In the genomic region with DNA sequence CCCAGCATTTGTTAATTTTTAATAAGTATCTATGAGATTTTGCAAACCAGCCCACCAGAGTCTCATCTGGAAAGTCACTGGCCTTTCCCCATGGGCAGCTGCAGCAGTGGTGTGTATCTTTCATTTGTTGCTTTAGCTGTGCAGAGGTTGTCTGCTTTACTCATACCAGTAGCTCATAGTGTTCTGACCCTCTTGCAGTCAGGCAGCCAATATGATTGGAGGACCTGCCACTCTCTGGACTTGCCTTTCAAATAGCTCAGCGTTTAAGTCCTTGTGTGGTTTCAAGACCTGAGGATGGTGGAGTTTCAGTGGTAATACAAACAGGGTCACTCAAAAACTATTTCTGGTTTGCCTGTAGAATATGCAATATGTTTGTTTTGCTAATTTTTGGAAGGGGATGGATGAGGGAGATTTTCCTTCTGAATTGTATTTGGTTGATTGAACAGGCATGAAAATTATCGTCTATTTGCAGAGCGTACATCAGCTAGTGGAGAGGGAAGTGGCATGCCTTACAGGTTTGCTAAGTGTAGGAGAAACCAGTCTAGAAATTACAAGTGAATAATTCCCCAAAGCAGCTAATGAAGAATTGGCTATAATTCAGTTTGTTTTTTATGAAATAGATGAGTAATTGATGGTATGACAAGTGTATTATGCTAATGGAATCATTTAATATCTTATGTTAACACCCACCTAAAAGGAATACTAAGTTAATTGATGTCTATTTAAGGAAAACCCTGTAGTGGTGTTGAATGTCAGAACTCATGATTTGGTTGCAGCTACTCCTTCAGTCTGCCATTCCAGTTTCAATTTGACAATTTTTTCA, we compare ENCODE assay signal across 11 cellular contexts.
A peak's percentile ranks its signal among the peaks of the same experiment; 100 is the strongest.
DNase-seq lines count a peak whose midpoint lies in the region; ATAC-seq and FAIRE-seq lines count a peak whose summit lies in the region.
"Had no signal": no experiment of that assay in that cellular context is flagged by ENCODE, and none has a peak within 500 bp of the region (broad histone marks: within the 10 kb centered on the region; RNA-seq: fewer than 3 reads in every experiment).

No MANE protein-coding gene starts in this region.

- no peak for DNase-seq in stimulated activated CD8-positive, alpha-beta memory T cell treated with anti-CD3 and anti-CD28 coated beads, Interleukin-4, amount 100 ng/mL, for 48 hours
- DNase-seq in HCEC 1CT, result no peak
- no peak for DNase-seq in stimulated activated naive CD4-positive, alpha-beta T cell (lab: John Stamatoyannopoulos, UW)
- no peak for DNase-seq in HTR-8/SVneo (ENCODE audit: insufficient read length, low spot score)
- DNase-seq: activated gamma-delta T cell treated with Interleukin-2 at 50 U/mL for 16 hours, NCI-H1092 treated with DMSO at 0.1 percent for 48 hours had no signal

- ATAC-seq in GM18508 (IDR thresholded peaks at IDR 0.05; ENCODE audit: insufficient read depth, unreplicated experiment) (peak; percentile 98), GM19395 (IDR thresholded peaks at IDR 0.05; ENCODE audit: unreplicated experiment) (peak; percentile 99), HG02852 (IDR thresholded peaks at IDR 0.05; ENCODE audit: unreplicated experiment) (peak; percentile 98), HG03558 (IDR thresholded peaks at IDR 0.05; ENCODE audit: extremely low read depth, unreplicated experiment) (peak; percentile 94)
- ATAC-seq: sciatic nerve had no signal

- FAIRE-seq in HTR-8/SVneo (lab: Jason Lieb, UNC), result no peak
